In the genomic region with DNA sequence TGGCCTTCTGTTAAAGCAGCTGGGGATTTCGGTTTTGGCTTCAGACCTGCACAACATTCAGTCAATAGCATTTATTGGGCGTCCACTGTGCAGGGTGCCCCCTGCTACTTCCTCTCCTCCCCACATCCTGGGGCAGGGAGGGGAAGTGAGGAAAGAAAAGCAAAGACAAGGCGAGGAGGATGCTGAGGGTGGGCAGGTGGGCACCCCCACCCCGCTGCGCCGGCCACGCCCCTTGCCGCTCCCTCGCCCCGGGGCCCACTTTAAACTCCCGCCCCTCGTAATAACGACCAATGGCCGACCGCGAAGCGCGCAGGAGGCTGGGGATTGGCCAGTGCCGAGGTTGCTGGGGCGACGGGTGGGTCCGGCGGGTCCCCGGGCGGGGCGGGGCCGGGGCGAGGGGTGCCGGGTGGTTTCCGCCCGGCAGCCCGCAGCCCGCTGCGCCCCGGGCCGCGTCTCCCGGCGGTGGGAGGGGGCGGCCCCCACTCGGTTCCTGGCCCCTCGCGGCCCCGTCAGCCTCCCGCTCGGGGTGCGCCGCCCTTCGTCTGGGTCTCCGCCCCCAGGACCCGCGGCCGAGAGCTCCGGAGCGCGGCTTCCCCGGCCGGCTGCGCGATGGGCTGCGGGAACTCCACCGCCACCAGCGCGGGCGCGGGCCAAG, we compare ENCODE assay signal across 8 cellular contexts. TPM values are rescaled to one million over a fixed set of nuclear protein-coding genes. Genes with fewer than 3 reads are reported as not detected.
DNase-seq lines count a peak whose midpoint lies in the region; ATAC-seq and TF ChIP-seq lines count a peak whose summit lies in the region.

A gene (plus strand): TSS at position 409 of the 655 bp plus-strand sequence. CDS start 201 bp downstream, at position 610.

- intact Hi-C loops in activated B cell treated with CpG ODN at 0.5 μM for 24 hours (cut with micrococcal nuclease), result loop anchor here (1.0 to 10.0 kb wide), 4 partner anchors 22 to 1046 kb away; a partner anchor contains a TSS

- H3K4me1 Mint-ChIP-seq in activated B cell treated with CpG ODN at 0.5 μM for 24 hours, result peaks cover 47% of the 10 kb centered on the region

- H3K4me3 Mint-ChIP-seq in activated B cell treated with CpG ODN at 0.5 μM for 24 hours, result peak within 1 kb of the TSS; percentile 86

- CTCF ChIA-PET in activated B cell treated with CpG ODN at 0.5 μM for 24 hours (lab: Charles Lee), result interaction anchor here (1.2 kb wide), 1 partner anchor 39 kb away, joined by 3 read pairs; no protein-coding TSS in a partner anchor

- no peaks in the 10 kb centered on the region for H3K27me3 Mint-ChIP-seq in activated B cell treated with CpG ODN at 0.5 μM for 24 hours

- ATAC-seq in GM18909 (IDR thresholded peaks at IDR 0.05; ENCODE audit: poor library complexity, unreplicated experiment) (peak; percentile 86), HG03135 (IDR thresholded peaks at IDR 0.05; ENCODE audit: unreplicated experiment) (peak; percentile 81), activated B cell treated with CpG ODN at 0.5 μM for 24 hours (ENCODE audit: low read depth) (peak; percentile 94)

- POLR2A ChIA-PET in activated B cell treated with CpG ODN at 0.5 μM for 24 hours (lab: Charles Lee), result interaction anchor here (0.7 to 2.1 kb wide), 3 partner anchors 28 to 222 kb away, joined by 3 to 7 read pairs (median 6); a partner anchor contains a TSS

- no peaks in the 10 kb centered on the region for H3K9me3 Mint-ChIP-seq in activated B cell treated with CpG ODN at 0.5 μM for 24 hours

- H3K27ac Mint-ChIP-seq in activated B cell treated with CpG ODN at 0.5 μM for 24 hours, result peak within 1 kb of the TSS; percentile 76

- H3K4me3 ChIP-seq in cardiac fibroblast (replicated peaks in 1 of 2; ENCODE audit: low read depth in 2 of 2, low read length in 2 of 2), result peak within 1 kb of the TSS; percentile 69 to 72

- no peaks in the 10 kb centered on the region for H3K36me3 Mint-ChIP-seq in activated B cell treated with CpG ODN at 0.5 μM for 24 hours (ENCODE audit: low read depth)

- peak; percentile 90 for DNase-seq in AG08395 (ENCODE audit: low spot score)
- DNase-seq in NCI-H2196 treated with DMSO at 0.1 percent for 48 hours (lab: John Stamatoyannopoulos, UW; ENCODE audit: unreplicated experiment), result peak; percentile 73
- peak; percentile 82 for DNase-seq in activated B cell treated with CpG ODN at 0.5 μM for 24 hours
- DNase-seq in cardiac fibroblast (ENCODE audit: low read depth in 2 of 2), result peak; percentile 60 to 69
- peak; percentile 78 for DNase-seq in iris pigment epithelial cell (ENCODE audit: low read depth)
- peak; percentile 74 to 82 (median 76) for DNase-seq in stimulated activated CD4-positive, alpha-beta T cell treated with anti-CD3 and anti-CD28 coated beads, Interleukin-12 subunit alpha, Interleukin-12 subunit beta, amount 100 ng/mL, for 48 hours (ENCODE audit: low read depth in 2 of 3, low spot score in 1 of 3)

- no peak for TF ChIP-seq CTCF in activated B cell treated with CpG ODN at 0.5 μM for 24 hours (IDR thresholded peaks at IDR 0.05)
- TF ChIP-seq CTCF in cardiac fibroblast (IDR thresholded peaks at IDR 0.05; ENCODE audit: low read depth, low read length), result no peak

RNA-seq across cellular contexts. Expression of the gene that starts here (rescaled TPM):
- total RNA-seq in activated B cell treated with CpG ODN at 0.5 μM for 24 hours, result 37.1 and 40.8 TPM in 2 replicates

Comparison
In these comparisons a context has a peak if more than half of its experiments do, and no peak if none do; other contexts are left out.
1. Peak in every context shown above with its lines: DNase-seq, ATAC-seq and H3K4me3 ChIP-seq.